Comparison of ENCODE assay signal across 18 cellular contexts in genomic region chr1:46280092-46280491, GRCh38.
"Had no signal": no experiment of that assay in that cellular context is flagged by ENCODE, and none has a peak within 500 bp of the region (broad histone marks: within the 10 kb centered on the region; RNA-seq: fewer than 3 reads in every experiment).

No MANE protein-coding gene starts in this region.

- H3K9me3 ChIP-seq: SJCRH30 had no signal

- H3K27ac ChIP-seq: KMS-11, SJCRH30 had no signal

- ATAC-seq: PC-3, Right ventricle myocardium inferior, SK-N-SH treated with all-trans-retinoic acid at 6 μM for 48 hours had no signal

- H3K27me3 ChIP-seq: SJCRH30 had no signal

- H3K4me3 ChIP-seq: SJCRH30 had no signal

- DNase-seq: IMR-90, Kasumi-1, MM.1S, NCI-H1092 treated with DMSO at 0.1 percent for 48 hours, NCI-H1436, NCI-H187, NCI-H2029 treated with DMSO at 0.1 percent for 48 hours, NCI-H2107, NCI-H2227 treated with DMSO at 0.1 percent for 48 hours, NCI-H526 treated with DMSO at 0.1 percent for 48 hours, NCI-H748 treated with DMSO at 0.1 percent for 48 hours, PC-3, SHP77 treated with DMSO at 0.1 percent for 48 hours, SJCRH30, T-helper 1 cell had no signal

- H3K4me2 ChIP-seq: KMS-11 had no signal

- H3K9ac ChIP-seq: KMS-11 had no signal
